Comparison of ENCODE assay signal across 11 cellular contexts in genomic region chr13:97436845-97437244, GRCh38. TPM values are rescaled to one million over a fixed set of nuclear protein-coding genes. Genes with fewer than 3 reads are reported as not detected.
DNase-seq lines count a peak whose midpoint lies in the region; ATAC-seq and TF ChIP-seq lines count a peak whose summit lies in the region.
"Had no signal": no experiment of that assay in that cellular context is flagged by ENCODE, and none has a peak within 500 bp of the region (broad histone marks: within the 10 kb centered on the region; RNA-seq: fewer than 3 reads in every experiment).

No MANE protein-coding gene starts in this region.

- H3K9me3 ChIP-seq in SK-N-SH, result no peaks in the 10 kb centered on the region
- H3K9me3 ChIP-seq in PC-3 (ENCODE audit: low read length), result no peaks in the 10 kb centered on the region
- H3K9me3 ChIP-seq: Caco-2, gastrocnemius medialis had no signal

- H3K36me3 ChIP-seq in SK-N-SH (replicated peaks in 1 of 2; ENCODE audit: control insufficient read depth in 1 of 2, insufficient read depth in 2 of 2, low read length in 1 of 2) (peaks cover 19 to 23% of the 10 kb centered on the region in 2 experiments), PC-3 (ENCODE audit: low read depth, low read length) (no peaks in the 10 kb centered on the region), rectal smooth muscle tissue (ENCODE audit: control insufficient read depth, insufficient read depth, low read length) (no peaks in the 10 kb centered on the region)
- H3K36me3 ChIP-seq: gastrocnemius medialis had no signal

- H4K20me1 ChIP-seq in SK-N-SH (ENCODE audit: insufficient read depth) (peaks cover 13% of the 10 kb centered on the region; the same call in 1 of the 2 replicates), PC-3 (ENCODE audit: low read length) (no peaks in the 10 kb centered on the region)

- no peak for TF ChIP-seq RAD21 in SK-N-SH (IDR thresholded peaks at IDR 0.05; ENCODE audit: low read length)

- H3K27ac Mint-ChIP-seq in glutamatergic neuron (ENCODE audit: unreplicated experiment), result no peak overlapping the region

- H3K4me1 Mint-ChIP-seq in glutamatergic neuron (ENCODE audit: low read depth, unreplicated experiment), result peaks cover 9% of the 10 kb centered on the region

- no peaks in the 10 kb centered on the region for H3K9me2 ChIP-seq in SK-N-SH
- H3K9me2 ChIP-seq in PC-3 (replicated peaks; ENCODE audit: low read length), result no peaks in the 10 kb centered on the region

- DNase-seq in SK-N-SH (no peak), PC-3 (no peak), glutamatergic neuron (no peak)
- DNase-seq in NK-92 treated with Interleukin-12 subunit alpha and Interleukin-12 subunit beta, amount 100 ng/mL, for 24 hours (lab: John Stamatoyannopoulos, UW), result no peak
- DNase-seq: Caco-2, gastrocnemius medialis had no signal

- no peak for ATAC-seq in SK-N-SH treated with all-trans-retinoic acid at 6 μM for 48 hours
- no peak for ATAC-seq in PC-3
- ATAC-seq in HG02642 (IDR thresholded peaks at IDR 0.05; ENCODE audit: poor library complexity, unreplicated experiment), result no peak
- ATAC-seq in HG03521 (IDR thresholded peaks at IDR 0.05; ENCODE audit: unreplicated experiment), result no peak
- ATAC-seq: gastrocnemius medialis had no signal

- H3K36me3 Mint-ChIP-seq in glutamatergic neuron (ENCODE audit: unreplicated experiment), result no peaks in the 10 kb centered on the region

- peak overlapping the region; percentile 99 for H3K4me3 Mint-ChIP-seq in glutamatergic neuron (ENCODE audit: unreplicated experiment)

- H2AFZ ChIP-seq in SK-N-SH (ENCODE audit: low read depth) (no peak overlapping the region), PC-3 (ENCODE audit: low read length) (no peak overlapping the region)

- CTCF ChIA-PET in SK-N-SH (lab: Yijun Ruan, JAX) (no interaction called here), PC-3 (lab: Charles Lee) (no interaction called here)

- H3K4me3 ChIP-seq in SK-N-SH (ENCODE audit: low read depth in 2 of 2, low read length in 1 of 2) (peak overlapping the region; percentile 56 to 77; a peak in 2 of 4 replicates), PC-3 (ENCODE audit: low read length) (no peak overlapping the region), rectal smooth muscle tissue (ENCODE audit: low read length) (peak overlapping the region; percentile 11)

- H3K27me3 Mint-ChIP-seq in glutamatergic neuron (ENCODE audit: unreplicated experiment), result peaks cover 9% of the 10 kb centered on the region

- TF ChIP-seq EP300 in SK-N-SH (IDR thresholded peaks at IDR 0.05; ENCODE audit: borderline replicate concordance in 1 of 2, low read depth in 1 of 2, low read length in 1 of 2), result no peak

- TF ChIP-seq CTCF in SK-N-SH (IDR thresholded peaks at IDR 0.05) (no peak), PC-3 (conservative IDR thresholded peaks at IDR 0.05; ENCODE audit: low read depth, low read length) (no peak), glutamatergic neuron (IDR thresholded peaks at IDR 0.05; ENCODE audit: partially characterized antibody, unreplicated experiment) (no peak)

- H3F3A ChIP-seq in SK-N-SH (replicated peaks; ENCODE audit: insufficient read depth) (peaks cover 8% of the 10 kb centered on the region), PC-3 (ENCODE audit: low read length, unreplicated experiment) (no peaks in the 10 kb centered on the region)

- H3K4me2 ChIP-seq in SK-N-SH (peak overlapping the region; percentile 71), PC-3 (ENCODE audit: low read length) (peak overlapping the region; percentile 93; the same call in 1 of the 2 replicates)

- H3K4me1 ChIP-seq in SK-N-SH (ENCODE audit: control insufficient read depth in 1 of 2, insufficient read depth in 2 of 2, low read depth in 1 of 2, low read length in 1 of 2), result peaks cover 16 to 23% of the 10 kb centered on the region in 2 experiments; a peak in 3 of 4 replicates
- H3K4me1 ChIP-seq in PC-3 (ENCODE audit: insufficient read depth, low read length), result peaks cover 9% of the 10 kb centered on the region
- peaks cover 5% of the 10 kb centered on the region for H3K4me1 ChIP-seq in rectal smooth muscle tissue (ENCODE audit: control insufficient read depth, insufficient read depth, low read length)

- POLR2A ChIA-PET in SK-N-SH (lab: Yijun Ruan, JAX) (no interaction called here), PC-3 (lab: Charles Lee; ENCODE audit: unreplicated experiment) (no interaction called here)

- H3K9ac ChIP-seq in SK-N-SH, result no peak overlapping the region
- no peak overlapping the region for H3K9ac ChIP-seq in PC-3 (ENCODE audit: low read length)
- H3K9ac ChIP-seq in rectal smooth muscle tissue (ENCODE audit: low read length), result no peak overlapping the region

- whole genome bisulfite sequencing in SK-N-SH (ENCODE audit: low lambda C conversion rate), result 93% methylated on average over 2 of the region's 2 CpGs

- intact Hi-C loops in PC-3 (cut with micrococcal nuclease), result loop anchor here (10.0 kb wide), 1 partner anchor 1648 kb away; no protein-coding TSS in a partner anchor

- H3K79me2 ChIP-seq in SK-N-SH (ENCODE audit: insufficient read depth) (peaks cover 72% of the 10 kb centered on the region), PC-3 (ENCODE audit: low read length) (peaks cover 33% of the 10 kb centered on the region)

- peaks cover 15% of the 10 kb centered on the region for H3K9me3 Mint-ChIP-seq in glutamatergic neuron (ENCODE audit: unreplicated experiment)

- H3K27me3 ChIP-seq in SK-N-SH (ENCODE audit: insufficient read depth), result no peaks in the 10 kb centered on the region
- H3K27me3 ChIP-seq in PC-3 (ENCODE audit: low read length), result no peaks in the 10 kb centered on the region
- no peaks in the 10 kb centered on the region for H3K27me3 ChIP-seq in rectal smooth muscle tissue (ENCODE audit: control insufficient read depth, insufficient read depth, low read length)
- H3K27me3 ChIP-seq: gastrocnemius medialis had no signal

- no TSS peak for BruUV-seq in PC-3 (replicated peaks; lab: Mats Ljungman, UMichigan)

- H3K27ac ChIP-seq in SK-N-SH (ENCODE audit: low read depth in 2 of 2, low read length in 1 of 2) (no peak overlapping the region), PC-3 (ENCODE audit: low read length) (no peak overlapping the region), rectal smooth muscle tissue (ENCODE audit: low read depth, low read length) (no peak overlapping the region)
- H3K27ac ChIP-seq: 22Rv1, gastrocnemius medialis had no signal

TF ChIP-seq in SK-N-SH, 30 proteins besides CTCF, POLR2A, EP300 and RAD21 (continues in another document):
- no peak for TF ChIP-seq CHD2 (IDR thresholded peaks at IDR 0.05; ENCODE audit: low read length, partially characterized antibody)
- no peak for TF ChIP-seq RFX5 (IDR thresholded peaks at IDR 0.05; ENCODE audit: low read length)
- no peak for TF ChIP-seq REST (IDR thresholded peaks at IDR 0.05; ENCODE audit: low read depth, low read length)

TF ChIP-seq in SK-N-SH treated with all-trans-retinoic acid at 6 μM for 48 hours, 23 proteins besides CTCF, POLR2A, EP300 and RAD21 (continues in another document):
- TF ChIP-seq TSHZ2 (CRISPR knock-in tag; IDR thresholded peaks at IDR 0.05) (no peak), TCF4 (CRISPR knock-in tag; IDR thresholded peaks at IDR 0.05; ENCODE audit: borderline replicate concordance) (no peak), ESRRG (CRISPR knock-in tag; IDR thresholded peaks at IDR 0.05) (no peak), OSR1 (CRISPR knock-in tag; IDR thresholded peaks at IDR 0.05) (no peak), CSDC2 (CRISPR knock-in tag; IDR thresholded peaks at IDR 0.05) (no peak), ZNF70 (CRISPR knock-in tag; IDR thresholded peaks at IDR 0.05) (no peak), CREB5 (CRISPR knock-in tag; IDR thresholded peaks at IDR 0.05; ENCODE audit: low read depth) (no peak)

RNA-seq across cellular contexts. Expression of gene RAP2A, which starts 2.9 kb away (rescaled TPM):
- polyA plus RNA-seq in SK-N-SH (2012; rRNA removed), result 6.5 and 10.0 TPM in 2 replicates
- polyA plus RNA-seq in SK-N-SH (2012; cell fraction: cytosol; rRNA removed), result 10.4 and 11.5 TPM in 2 replicates
- 3.7 and 8.1 TPM in 2 replicates for polyA plus RNA-seq in SK-N-SH (2012; cell fraction: nucleus; rRNA removed)
- total RNA-seq in PC-3 (2014; rRNA removed) (15.2 and 20.3 TPM in 2 replicates), glutamatergic neuron (ENCODE audit: unreplicated experiment) (51.2 TPM)
